1 cellular context compared by ENCODE assay signal in the genomic region with DNA sequence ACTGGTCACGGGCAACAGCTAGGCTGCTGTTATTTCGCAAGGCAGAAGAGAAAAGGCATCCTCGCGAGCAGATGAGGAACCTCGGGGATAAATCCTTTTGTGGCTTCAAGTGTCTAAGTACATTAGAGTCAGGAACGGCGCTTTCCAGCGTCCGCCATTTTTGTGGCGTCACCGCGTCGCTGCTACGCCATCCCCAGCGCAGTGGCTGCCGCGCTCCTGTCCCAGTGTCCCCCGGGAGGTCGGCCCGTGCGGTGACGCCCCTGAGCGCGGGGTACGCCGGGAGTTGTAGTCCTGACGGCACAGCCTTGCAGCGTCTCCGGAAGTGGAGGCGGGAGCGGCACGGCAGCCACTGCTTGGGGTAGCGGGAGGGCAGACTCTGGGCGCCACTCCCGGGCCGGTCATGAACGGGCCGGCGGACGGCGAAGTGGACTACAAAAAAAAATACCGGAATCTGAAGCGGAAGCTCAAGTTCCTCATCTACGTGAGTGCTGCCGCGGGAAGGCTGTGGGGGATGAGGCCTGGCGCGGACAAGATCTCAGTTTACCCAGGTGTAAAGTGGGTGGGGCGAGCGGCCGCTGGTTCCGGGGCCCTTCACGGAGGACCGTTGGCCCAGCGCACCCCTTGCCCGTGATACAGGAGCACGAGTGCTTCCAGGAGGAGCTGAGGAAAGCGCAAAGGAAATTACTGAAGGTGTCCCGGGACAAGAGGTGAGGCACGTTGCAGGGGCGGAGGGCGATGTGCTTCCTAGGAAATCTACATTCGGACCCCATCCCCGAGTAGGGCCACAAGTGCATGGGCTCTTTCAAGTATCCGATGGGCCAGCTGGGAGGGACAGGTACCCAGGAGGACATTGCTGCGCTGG.
TF ChIP-seq lines count a peak whose summit lies in the region.

INO80E (plus strand) TSS at position 331 of the 862 bp plus-strand sequence; CDS start at position 401, 70 bp downstream.

TF ChIP-seq in HepG2, 621 proteins besides CTCF, POLR2A, EP300 and RAD21 (continued from another document and continues in another):
- TF ChIP-seq, protein P1, sequence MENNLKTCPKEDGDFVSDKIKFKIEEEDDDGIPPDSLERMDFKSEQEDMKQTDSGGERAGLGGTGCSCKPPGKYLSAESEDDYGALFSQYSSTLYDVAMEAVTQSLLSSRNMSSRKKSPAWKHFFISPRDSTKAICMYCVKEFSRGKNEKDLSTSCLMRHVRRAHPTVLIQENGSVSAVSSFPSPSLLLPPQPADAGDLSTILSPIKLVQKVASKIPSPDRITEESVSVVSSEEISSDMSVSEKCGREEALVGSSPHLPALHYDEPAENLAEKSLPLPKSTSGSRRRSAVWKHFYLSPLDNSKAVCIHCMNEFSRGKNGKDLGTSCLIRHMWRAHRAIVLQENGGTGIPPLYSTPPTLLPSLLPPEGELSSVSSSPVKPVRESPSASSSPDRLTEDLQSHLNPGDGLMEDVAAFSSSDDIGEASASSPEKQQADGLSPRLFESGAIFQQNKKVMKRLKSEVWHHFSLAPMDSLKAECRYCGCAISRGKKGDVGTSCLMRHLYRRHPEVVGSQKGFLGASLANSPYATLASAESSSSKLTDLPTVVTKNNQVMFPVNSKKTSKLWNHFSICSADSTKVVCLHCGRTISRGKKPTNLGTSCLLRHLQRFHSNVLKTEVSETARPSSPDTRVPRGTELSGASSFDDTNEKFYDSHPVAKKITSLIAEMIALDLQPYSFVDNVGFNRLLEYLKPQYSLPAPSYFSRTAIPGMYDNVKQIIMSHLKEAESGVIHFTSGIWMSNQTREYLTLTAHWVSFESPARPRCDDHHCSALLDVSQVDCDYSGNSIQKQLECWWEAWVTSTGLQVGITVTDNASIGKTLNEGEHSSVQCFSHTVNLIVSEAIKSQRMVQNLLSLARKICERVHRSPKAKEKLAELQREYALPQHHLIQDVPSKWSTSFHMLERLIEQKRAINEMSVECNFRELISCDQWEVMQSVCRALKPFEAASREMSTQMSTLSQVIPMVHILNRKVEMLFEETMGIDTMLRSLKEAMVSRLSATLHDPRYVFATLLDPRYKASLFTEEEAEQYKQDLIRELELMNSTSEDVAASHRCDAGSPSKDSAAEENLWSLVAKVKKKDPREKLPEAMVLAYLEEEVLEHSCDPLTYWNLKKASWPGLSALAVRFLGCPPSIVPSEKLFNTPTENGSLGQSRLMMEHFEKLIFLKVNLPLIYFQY (CRISPR knock-in tag; IDR thresholded peaks at IDR 0.05; ENCODE audit: borderline replicate concordance), result peak; percentile 64; the same call in 1 of the 2 replicates
- TF ChIP-seq SMARCC2 (IDR thresholded peaks at IDR 0.05) (no peak), ZIK1 (CRISPR knock-in tag; IDR thresholded peaks at IDR 0.05; ENCODE audit: borderline replicate concordance, low read depth) (peak; percentile 77), BORCS8-MEF2B (CRISPR knock-in tag; IDR thresholded peaks at IDR 0.05) (peak; percentile 21; the same call in 1 of the 2 replicates), DR1 (CRISPR knock-in tag; IDR thresholded peaks at IDR 0.05) (peak; percentile 42), NFIB (CRISPR knock-in tag; IDR thresholded peaks at IDR 0.05; ENCODE audit: borderline replicate concordance) (no peak), ZBTB38 (CRISPR knock-in tag; IDR thresholded peaks at IDR 0.05) (no peak), PHF5A (CRISPR knock-in tag; IDR thresholded peaks at IDR 0.05; ENCODE audit: low read depth, unreplicated experiment) (peak; percentile 80), NFATC3 (CRISPR knock-in tag; IDR thresholded peaks at IDR 0.05) (no peak; the same call in 1 of the 2 replicates), ZBTB46 (CRISPR knock-in tag; IDR thresholded peaks at IDR 0.05; ENCODE audit: borderline replicate concordance) (no peak), GMEB1 (CRISPR knock-in tag; IDR thresholded peaks at IDR 0.05; ENCODE audit: borderline replicate concordance) (peak; percentile 99), ZNF20 (CRISPR knock-in tag; IDR thresholded peaks at IDR 0.05) (peak; percentile 94), ZNF761 (CRISPR knock-in tag; conservative IDR thresholded peaks at IDR 0.05) (peak; percentile 73), THAP8 (CRISPR knock-in tag; IDR thresholded peaks at IDR 0.05; ENCODE audit: borderline replicate concordance) (no peak; the same call in 1 of the 2 replicates), MBD4 (IDR thresholded peaks at IDR 0.05; ENCODE audit: borderline replicate concordance, low read length) (no peak), FOXA1 (IDR thresholded peaks at IDR 0.05) (no peak), FOXA1 (CRISPR knock-in tag; IDR thresholded peaks at IDR 0.05) (peak; percentile 50), ZNF570 (CRISPR knock-in tag; IDR thresholded peaks at IDR 0.05; ENCODE audit: borderline replicate concordance) (no peak), KIAA2018 (CRISPR knock-in tag; IDR thresholded peaks at IDR 0.05; ENCODE audit: borderline replicate concordance) (no peak; the same call in 1 of the 2 replicates), ZNF839 (CRISPR knock-in tag; IDR thresholded peaks at IDR 0.05; ENCODE audit: borderline replicate concordance) (peak; percentile 84; the same call in 1 of the 2 replicates), RORA (CRISPR knock-in tag; IDR thresholded peaks at IDR 0.05) (peak; percentile 66; the same call in 1 of the 2 replicates), ZNF549 (CRISPR knock-in tag; IDR thresholded peaks at IDR 0.05) (no peak), TAF15 (IDR thresholded peaks at IDR 0.05; ENCODE audit: low read depth, low read length, poor library complexity, severe bottlenecking) (no peak), HOXA3 (CRISPR knock-in tag; IDR thresholded peaks at IDR 0.05) (peak; percentile 100), ZFP36 (IDR thresholded peaks at IDR 0.05; ENCODE audit: borderline replicate concordance, low read depth, low read length, partially characterized antibody) (no peak), HNRNPK (IDR thresholded peaks at IDR 0.05; ENCODE audit: low read depth, low read length, poor library complexity, severe bottlenecking) (no peak)
- TF ChIP-seq, protein P2, sequence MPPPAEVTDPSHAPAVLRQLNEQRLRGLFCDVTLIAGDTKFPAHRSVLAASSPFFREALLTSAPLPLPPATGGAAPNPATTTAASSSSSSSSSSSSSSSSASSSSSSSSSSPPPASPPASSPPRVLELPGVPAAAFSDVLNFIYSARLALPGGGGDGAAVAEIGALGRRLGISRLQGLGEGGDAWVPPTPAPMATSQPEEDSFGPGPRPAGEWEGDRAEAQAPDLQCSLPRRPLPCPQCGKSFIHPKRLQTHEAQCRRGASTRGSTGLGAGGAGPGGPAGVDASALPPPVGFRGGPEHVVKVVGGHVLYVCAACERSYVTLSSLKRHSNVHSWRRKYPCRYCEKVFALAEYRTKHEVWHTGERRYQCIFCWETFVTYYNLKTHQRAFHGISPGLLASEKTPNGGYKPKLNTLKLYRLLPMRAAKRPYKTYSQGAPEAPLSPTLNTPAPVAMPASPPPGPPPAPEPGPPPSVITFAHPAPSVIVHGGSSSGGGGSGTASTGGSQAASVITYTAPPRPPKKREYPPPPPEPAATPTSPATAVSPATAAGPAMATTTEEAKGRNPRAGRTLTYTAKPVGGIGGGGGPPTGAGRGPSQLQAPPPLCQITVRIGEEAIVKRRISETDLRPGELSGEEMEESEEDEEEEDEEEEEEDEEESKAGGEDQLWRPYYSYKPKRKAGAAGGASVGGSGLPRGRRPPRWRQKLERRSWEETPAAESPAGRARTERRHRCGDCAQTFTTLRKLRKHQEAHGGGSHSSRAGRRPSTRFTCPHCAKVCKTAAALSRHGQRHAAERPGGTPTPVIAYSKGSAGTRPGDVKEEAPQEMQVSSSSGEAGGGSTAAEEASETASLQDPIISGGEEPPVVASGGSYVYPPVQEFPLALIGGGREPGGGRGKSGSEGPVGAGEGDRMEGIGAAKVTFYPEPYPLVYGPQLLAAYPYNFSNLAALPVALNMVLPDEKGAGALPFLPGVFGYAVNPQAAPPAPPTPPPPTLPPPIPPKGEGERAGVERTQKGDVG (CRISPR knock-in tag; IDR thresholded peaks at IDR 0.05; ENCODE audit: borderline replicate concordance), result no peak
- TF ChIP-seq, protein P3, sequence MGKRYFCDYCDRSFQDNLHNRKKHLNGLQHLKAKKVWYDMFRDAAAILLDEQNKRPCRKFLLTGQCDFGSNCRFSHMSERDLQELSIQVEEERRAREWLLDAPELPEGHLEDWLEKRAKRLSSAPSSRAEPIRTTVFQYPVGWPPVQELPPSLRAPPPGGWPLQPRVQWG (CRISPR knock-in tag; IDR thresholded peaks at IDR 0.05; ENCODE audit: borderline replicate concordance, low read depth), result no peak
- TF ChIP-seq, protein P4, sequence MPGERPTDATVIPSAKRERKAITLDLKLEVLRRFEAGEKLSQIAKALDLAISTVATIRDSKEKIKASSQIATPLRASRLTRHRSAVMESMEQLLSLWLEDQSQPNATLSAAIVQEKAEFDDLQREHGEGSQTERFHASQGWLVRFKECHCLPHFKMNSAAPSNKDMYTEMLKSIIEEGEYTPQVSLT (CRISPR knock-in tag; IDR thresholded peaks at IDR 0.05; ENCODE audit: borderline replicate concordance, low read depth), result no peak
